In the genomic region with DNA sequence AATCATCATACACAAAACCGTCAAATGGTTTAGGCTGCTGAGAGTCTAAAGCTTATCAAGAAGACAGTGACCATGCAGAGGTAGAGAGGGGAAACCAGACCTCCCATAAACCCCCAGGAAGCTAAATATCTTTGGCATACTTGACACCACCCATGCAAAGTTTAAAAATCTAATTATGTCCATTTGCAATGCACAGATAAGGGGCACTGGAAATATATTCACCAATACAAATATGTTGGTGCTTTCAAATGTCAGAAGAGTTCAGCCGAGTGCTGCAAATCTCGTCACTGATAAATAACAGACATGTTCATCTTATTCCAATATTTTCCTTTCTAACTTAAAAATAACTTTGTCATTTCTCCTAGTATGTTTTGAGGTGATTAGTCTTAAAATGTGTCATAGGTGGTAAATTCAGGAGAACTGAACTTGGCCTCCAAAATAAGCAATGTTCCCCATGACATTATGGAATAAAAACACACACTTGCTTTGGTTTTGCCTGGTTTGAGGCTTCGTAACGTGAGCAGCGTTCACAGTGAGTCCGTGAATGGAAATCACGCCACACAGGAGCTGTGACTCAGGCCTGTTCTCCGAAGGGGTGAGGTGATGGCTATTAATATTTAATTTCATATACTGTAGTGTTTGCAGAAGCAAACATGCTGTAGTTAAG, we compare ENCODE assay signal across 12 cellular contexts.
A peak's percentile ranks its signal among the peaks of the same experiment; 100 is the strongest.
DNase-seq lines count a peak whose midpoint lies in the region; ATAC-seq, FAIRE-seq and TF ChIP-seq lines count a peak whose summit lies in the region.
"Had no signal": no experiment of that assay in that cellular context is flagged by ENCODE, and none has a peak within 500 bp of the region (broad histone marks: within the 10 kb centered on the region; RNA-seq: fewer than 3 reads in every experiment).

No MANE protein-coding gene starts in this region.

- H3K36me3 ChIP-seq in mesodermal cell (ENCODE audit: control insufficient read depth, insufficient read depth, low read length) = no peaks in the 10 kb centered on the region
- no peaks in the 10 kb centered on the region for H3K36me3 ChIP-seq in tibial artery

- POLR2A ChIA-PET in MCF 10A (lab: Yijun Ruan, JAX) = interaction anchor here (0.8 to 2.0 kb wide), 3 partner anchors 23 to 125 kb away, joined by 3 to 6 read pairs (median 4); no protein-coding TSS in a partner anchor

- ATAC-seq in GM18517 (IDR thresholded peaks at IDR 0.05; ENCODE audit: unreplicated experiment) = no peak

- H3K4me1 ChIP-seq in mesodermal cell (ENCODE audit: control insufficient read depth, insufficient read depth, low read length, poor library complexity, severe bottlenecking) (peaks cover 60% of the 10 kb centered on the region), tibial artery (peaks cover 0 to 47% (median 21%) of the 10 kb centered on the region in 4 donors)

- TF ChIP-seq CTCF in tibial artery (IDR thresholded peaks at IDR 0.05) (no peak), MCF 10A (IDR thresholded peaks at IDR 0.05; ENCODE audit: unreplicated experiment) (no peak)

- peak; percentile 94 for FAIRE-seq in RCC 7860 (lab: Jason Lieb, UNC)
- FAIRE-seq: endothelial cell of umbilical vein had no signal

- no peaks in the 10 kb centered on the region for H3K27me3 Mint-ChIP-seq in MCF 10A (ENCODE audit: insufficient read depth, unreplicated experiment)
- H3K27me3 Mint-ChIP-seq: activated naive CD8-positive, alpha-beta T cell; IgD-negative memory B cell had no signal

- H3K27ac ChIP-seq in mesodermal cell (ENCODE audit: low read depth, low read length, severe bottlenecking) (peak overlapping the region; percentile 13), tibial artery (peak overlapping the region; percentile 58 to 61)

- CTCF ChIA-PET in MCF 10A (lab: Yijun Ruan, JAX) = interaction anchor here (0.5 to 1.0 kb wide), 3 partner anchors 34 to 555 kb away, joined by 3 read pairs; no protein-coding TSS in a partner anchor

- no TSS peak for BruUV-seq in MCF 10A (replicated peaks; lab: Mats Ljungman, UMichigan)

- H3K4me3 ChIP-seq in mesodermal cell (ENCODE audit: extremely low read depth, insufficient read depth, low read length, poor library complexity, severe bottlenecking) (no peak overlapping the region), tibial artery (no peak overlapping the region)

- no peaks in the 10 kb centered on the region for H3K27me3 ChIP-seq in tibial artery

- no peak overlapping the region for H3K27ac Mint-ChIP-seq in MCF 10A (ENCODE audit: low read depth, unreplicated experiment)
- H3K27ac Mint-ChIP-seq: activated naive CD8-positive, alpha-beta T cell; IgD-negative memory B cell had no signal

- 77% methylated on average over 5 of the region's 9 CpGs; no CpG with 5 or more reads in 1 of the 2 experiments for WGBS in mesodermal cell (ENCODE audit: insufficient coverage in 2 of 2), 2 experiments

- H3K9me3 ChIP-seq in mesodermal cell (ENCODE audit: control insufficient read depth, low read length) (no peaks in the 10 kb centered on the region), tibial artery (no peaks in the 10 kb centered on the region)

- intact Hi-C loops in tibial artery (cut with DNase I; ENCODE audit: low total_unique reads) = no loop called here
- intact Hi-C loops in MCF 10A (cut with micrococcal nuclease) = no loop called here

- H3K36me3 Mint-ChIP-seq in MCF 10A (ENCODE audit: insufficient read depth, unreplicated experiment) = no peaks in the 10 kb centered on the region
- H3K36me3 Mint-ChIP-seq: IgD-negative memory B cell had no signal

- peak; percentile 97 for DNase-seq in RCC 7860 (ENCODE audit: low spot score)
- peak; percentile 59 for DNase-seq in dermis blood vessel endothelial cell
- DNase-seq in tibial artery = no peak
- DNase-seq in MCF 10A (ENCODE audit: unreplicated experiment) = no peak
- DNase-seq in effector CD8-positive, alpha-beta T cell (lab: John Stamatoyannopoulos, UW) = no peak
- DNase-seq: nephron progenitor cell, T-helper 9 cell had no signal

- H3K4me1 Mint-ChIP-seq in MCF 10A (ENCODE audit: insufficient read depth, unreplicated experiment) = peaks cover 16% of the 10 kb centered on the region

- H3K9me3 Mint-ChIP-seq in MCF 10A (ENCODE audit: unreplicated experiment) = no peaks in the 10 kb centered on the region
- H3K9me3 Mint-ChIP-seq: IgD-negative memory B cell, nephron progenitor cell had no signal

- H3K4me3 Mint-ChIP-seq in MCF 10A (ENCODE audit: unreplicated experiment) = no peak overlapping the region
- H3K4me3 Mint-ChIP-seq: activated naive CD8-positive, alpha-beta T cell; IgD-negative memory B cell; nephron progenitor cell had no signal

Comparison
In these comparisons a context has a peak if more than half of its experiments do, and no peak if none do; other contexts are left out.
1. DNase-seq: peak in RCC 7860 (single experiment) and dermis blood vessel endothelial cell (single experiment); none in tibial artery (0 of 2), MCF 10A (single experiment) and effector CD8-positive, alpha-beta T cell (single experiment).